8 cellular contexts compared by ENCODE assay signal in genomic region chr5:119070578-119070827, GRCh38. TPM values are rescaled to one million over a fixed set of nuclear protein-coding genes. Genes with fewer than 3 reads are reported as not detected.
DNase-seq lines count a peak whose midpoint lies in the region; ATAC-seq and TF ChIP-seq lines count a peak whose summit lies in the region.

No MANE protein-coding gene starts in this region.

- H3K4me1 ChIP-seq in OCI-LY3 (ENCODE audit: low read length): peaks cover 23% of the 10 kb centered on the region
- peaks cover 14% of the 10 kb centered on the region for H3K4me1 ChIP-seq in mucosa of stomach (ENCODE audit: control insufficient read depth, insufficient read depth, low read length)
- H3K4me1 ChIP-seq in aorta (ENCODE audit: control insufficient read depth in 1 of 2, insufficient read depth in 2 of 2, low read length in 2 of 2): peaks cover 0 to 4% of the 10 kb centered on the region in 2 donors

- H3K9me3 ChIP-seq in OCI-LY3 (ENCODE audit: insufficient read depth, low read length) (no peaks in the 10 kb centered on the region), mucosa of stomach (ENCODE audit: control insufficient read depth, low read length) (no peaks in the 10 kb centered on the region), aorta (ENCODE audit: control insufficient read depth, low read length) (no peaks in the 10 kb centered on the region)

- no peaks in the 10 kb centered on the region; the same call in 1 of the 2 replicates for H4K20me1 ChIP-seq in OCI-LY3 (ENCODE audit: insufficient read depth, low read length)

- ATAC-seq in GM18511 (IDR thresholded peaks at IDR 0.05; ENCODE audit: unreplicated experiment) (peak; percentile 57), HG02981 (IDR thresholded peaks at IDR 0.05; ENCODE audit: unreplicated experiment) (peak; percentile 51), aorta (ENCODE audit: low FRiP score) (peak; percentile 92)

- H2AFZ ChIP-seq in OCI-LY3 (ENCODE audit: low read depth, low read length): peak overlapping the region; percentile 99

- 0% methylated on average over 9 of the region's 9 CpGs for WGBS in aorta, 2 donors

- H3K36me3 ChIP-seq in OCI-LY3 (replicated peaks; ENCODE audit: low read depth, low read length) (no peaks in the 10 kb centered on the region), mucosa of stomach (ENCODE audit: control insufficient read depth, insufficient read depth, low read length) (no peaks in the 10 kb centered on the region), aorta (ENCODE audit: control insufficient read depth in 1 of 2, insufficient read depth in 2 of 2, low read length in 1 of 2) (no peaks in the 10 kb centered on the region)

- POLR2A ChIA-PET in AG04449 (lab: Yijun Ruan, JAX): interaction anchor here (0.6 to 1.2 kb wide), 8 partner anchors 10 to 348 kb away, joined by 3 to 8 read pairs (median 3); partner anchors contain the start of gene DTWD2

- peak overlapping the region; percentile 77 for H3K4me2 ChIP-seq in OCI-LY3 (ENCODE audit: low read length)

- peak overlapping the region; percentile 87 for H3K9ac ChIP-seq in OCI-LY3 (ENCODE audit: low read length)
- peak overlapping the region; percentile 94 for H3K9ac ChIP-seq in mucosa of stomach (ENCODE audit: low read length)

- intact Hi-C loops in dorsolateral prefrontal cortex (cut with DNase I): loop anchor here (1.0 to 5.0 kb wide), 4 partner anchors 82 to 202 kb away; partner anchors contain the start of gene DTWD2 (in 2 of the 2)
- intact Hi-C loops in aorta (cut with DNase I): loop anchor here in 1 of 2 donors (2.0 kb wide), 1 partner anchor 264 kb away; no protein-coding TSS in a partner anchor

- H3K79me2 ChIP-seq in OCI-LY3 (ENCODE audit: low read length): peaks cover 40% of the 10 kb centered on the region

- H3K4me3 ChIP-seq in AG04449 (ENCODE audit: low read depth, low read length): peak overlapping the region; percentile 99
- peak overlapping the region; percentile 97 for H3K4me3 ChIP-seq in OCI-LY3 (ENCODE audit: low read length)
- peak overlapping the region; percentile 58 to 99 (median 94) for H3K4me3 ChIP-seq in dorsolateral prefrontal cortex
- H3K4me3 ChIP-seq in mucosa of stomach (ENCODE audit: low read length): peak overlapping the region; percentile 47
- H3K4me3 ChIP-seq in aorta (ENCODE audit: low read length in 2 of 2): peak overlapping the region; percentile 29 to 72

- CTCF ChIA-PET in AG04449 (lab: Yijun Ruan, JAX): interaction anchor here (0.6 to 3.3 kb wide), 5 partner anchors 10 to 341 kb away, joined by 3 to 19 read pairs (median 3); partner anchors contain the start of gene DTWD2

- H3K27ac ChIP-seq in OCI-LY3 (ENCODE audit: low read length) (peak overlapping the region; percentile 92), dorsolateral prefrontal cortex (peak overlapping the region; percentile 35 to 99 (median 97)), aorta (ENCODE audit: low read depth in 1 of 2, low read length in 2 of 2) (peak overlapping the region; percentile 52 to 65)

- H3K27me3 ChIP-seq in OCI-LY3 (ENCODE audit: low read depth, low read length) (no peaks in the 10 kb centered on the region), dorsolateral prefrontal cortex (no peaks in the 10 kb centered on the region), mucosa of stomach (ENCODE audit: control insufficient read depth, insufficient read depth, low read length) (no peaks in the 10 kb centered on the region), aorta (ENCODE audit: control insufficient read depth in 1 of 2, insufficient read depth in 2 of 2, low read length in 1 of 2) (no peaks in the 10 kb centered on the region)

- DNase-seq in AG04449 (ENCODE audit: low read depth, low spot score) (no peak), dorsolateral prefrontal cortex (peak in 3 of 10 donors; percentile 67 to 88 (median 81)), aorta (peak; percentile 92), CD1c-positive myeloid dendritic cell (ENCODE audit: extremely low spot score) (no peak)

- no peak for TF ChIP-seq CTCF in AG04449 (IDR thresholded peaks at IDR 0.05; ENCODE audit: insufficient read depth, low read length, missing control alignments)
- TF ChIP-seq CTCF in OCI-LY3 (IDR thresholded peaks at IDR 0.05; ENCODE audit: low read depth, low read length): no peak
- TF ChIP-seq CTCF in dorsolateral prefrontal cortex (IDR thresholded peaks at IDR 0.05 in 54 of 56, conservative IDR thresholded peaks at IDR 0.05 in 2 of 56; ENCODE audit: low read depth in 1 of 56, partially characterized antibody in 56 of 56): peak in 5 of 56 donors; percentile 4 to 22 (median 10)

RNA-seq across cellular contexts. Expression of gene DMXL1, which starts 0.4 kb away (rescaled TPM):
- 100 to 1,000 TPM in 9 of 120 experiments, 10 to 100 TPM in 111; 59.0 to 112 (median 84.6) TPM for total RNA-seq in dorsolateral prefrontal cortex
- total RNA-seq in aorta: 10 to 100 TPM; 50.8 to 69.7 TPM
- 10 to 100 TPM; 10.5 to 17.8 TPM for polyA plus RNA-seq in aorta

Comparison
In these comparisons a context has a peak if more than half of its experiments do, and no peak if none do; other contexts are left out.
1. DNase-seq: peak in aorta (2 of 2); none in AG04449 (single experiment) and CD1c-positive myeloid dendritic cell (single experiment).
2. H3K4me3 ChIP-seq: peak in every context shown above with its lines; median percentile 99 in AG04449; 97 in OCI-LY3; 94 in dorsolateral prefrontal cortex; 50 in aorta; 47 in mucosa of stomach.
3. Peak in every context shown above with its lines, with median percentiles within 50 percentile points of each other: ATAC-seq and H3K27ac ChIP-seq.